ENCODE assay signal across 15 cellular contexts in the genomic region with DNA sequence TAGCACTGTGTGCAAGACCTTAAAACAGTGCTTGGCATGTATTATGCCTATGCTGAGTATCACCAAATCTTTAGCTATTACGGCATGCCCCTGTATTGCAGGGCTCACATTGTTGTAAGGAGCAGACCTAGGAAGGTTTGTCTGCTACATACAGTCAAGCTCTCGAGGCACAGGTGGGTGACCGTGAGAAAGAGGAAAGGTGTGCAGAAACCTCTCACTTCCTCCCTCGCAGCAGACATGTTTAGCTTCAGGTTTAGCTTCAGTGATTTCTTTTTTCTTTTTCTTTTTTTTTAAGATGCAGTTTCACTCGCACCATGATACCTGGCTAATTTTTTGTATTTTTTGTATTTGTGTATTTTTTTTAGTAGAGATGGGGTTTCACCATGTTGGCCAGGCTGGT.
DNase-seq lines count a peak whose midpoint lies in the region; ATAC-seq and TF ChIP-seq lines count a peak whose summit lies in the region.
"Had no signal": no experiment of that assay in that cellular context is flagged by ENCODE, and none has a peak within 500 bp of the region (broad histone marks: within the 10 kb centered on the region; RNA-seq: fewer than 3 reads in every experiment).

No MANE protein-coding gene starts in this region.

- no peak overlapping the region for H3K27ac Mint-ChIP-seq in activated naive CD4-positive, alpha-beta T cell treated with anti-CD3 and anti-CD28 coated beads, Interleukin-2, amount 10 ng/mL, durations not matched to agents 7 days and 5 days
- H3K27ac Mint-ChIP-seq: activated naive CD4-positive, alpha-beta T cell treated with anti-CD3 and anti-CD28 coated beads for 36 hours; nephron had no signal

- H3K4me3 ChIP-seq in coronary artery = no peak overlapping the region
- H3K4me3 ChIP-seq: testis had no signal

- H3K4me3 Mint-ChIP-seq in activated naive CD4-positive, alpha-beta T cell treated with anti-CD3 and anti-CD28 coated beads, Interleukin-2, amount 10 ng/mL, durations not matched to agents 7 days and 5 days = no peak overlapping the region
- H3K4me3 Mint-ChIP-seq: activated naive CD4-positive, alpha-beta T cell treated with anti-CD3 and anti-CD28 coated beads for 36 hours; nephron had no signal

- no peaks in the 10 kb centered on the region for H3K27me3 Mint-ChIP-seq in activated naive CD4-positive, alpha-beta T cell treated with anti-CD3 and anti-CD28 coated beads, Interleukin-2, amount 10 ng/mL, durations not matched to agents 7 days and 5 days

- DNase-seq in COLO829 (ENCODE audit: low spot score) = no peak
- DNase-seq in coronary artery (ENCODE audit: low spot score) = no peak
- DNase-seq in activated naive CD4-positive, alpha-beta T cell treated with anti-CD3 and anti-CD28 coated beads, Interleukin-2, amount 10 ng/mL, durations not matched to agents 7 days and 5 days = no peak
- DNase-seq in T-helper 9 cell = no peak
- DNase-seq: activated naive CD4-positive, alpha-beta T cell treated with anti-CD3 and anti-CD28 coated beads for 36 hours; IMR-90; mammary epithelial cell; retina; testis had no signal

- no peak for TF ChIP-seq CTCF in coronary artery (IDR thresholded peaks at IDR 0.05)

- no peak overlapping the region for H3K27ac ChIP-seq in coronary artery
- H3K27ac ChIP-seq: testis had no signal

- H3K36me3 Mint-ChIP-seq in activated naive CD4-positive, alpha-beta T cell treated with anti-CD3 and anti-CD28 coated beads, Interleukin-2, amount 10 ng/mL, durations not matched to agents 7 days and 5 days = no peaks in the 10 kb centered on the region

- H3K4me1 Mint-ChIP-seq in activated naive CD4-positive, alpha-beta T cell treated with anti-CD3 and anti-CD28 coated beads, Interleukin-2, amount 10 ng/mL, durations not matched to agents 7 days and 5 days = no peaks in the 10 kb centered on the region
- H3K4me1 Mint-ChIP-seq: nephron had no signal

- no peaks in the 10 kb centered on the region for H3K9me3 Mint-ChIP-seq in activated naive CD4-positive, alpha-beta T cell treated with anti-CD3 and anti-CD28 coated beads, Interleukin-2, amount 10 ng/mL, durations not matched to agents 7 days and 5 days
- H3K9me3 Mint-ChIP-seq: activated naive CD4-positive, alpha-beta T cell treated with anti-CD3 and anti-CD28 coated beads for 36 hours; nephron had no signal

- ATAC-seq in GM18499 (IDR thresholded peaks at IDR 0.05; ENCODE audit: insufficient read depth, unreplicated experiment) = peak; percentile 94
- ATAC-seq in GM19455 (IDR thresholded peaks at IDR 0.05; ENCODE audit: unreplicated experiment) = peak; percentile 64
- ATAC-seq in HG02759 (IDR thresholded peaks at IDR 0.05; ENCODE audit: unreplicated experiment) = peak; percentile 70
- ATAC-seq in HG03521 (IDR thresholded peaks at IDR 0.05; ENCODE audit: unreplicated experiment) = peak; percentile 68
- ATAC-seq: Right ventricle myocardium inferior had no signal

- CTCF ChIA-PET in activated naive CD4-positive, alpha-beta T cell treated with anti-CD3 and anti-CD28 coated beads, Interleukin-2, amount 10 ng/mL, durations not matched to agents 7 days and 5 days (lab: Charles Lee) = no interaction called here
